ENCODE assay signal across 25 cellular contexts in genomic region chr4:41205854-41206460, GRCh38. TPM values are rescaled to one million over a fixed set of nuclear protein-coding genes. Genes with fewer than 3 reads are reported as not detected.
A peak's percentile ranks its signal among the peaks of the same experiment; 100 is the strongest.
DNase-seq lines count a peak whose midpoint lies in the region; ATAC-seq, FAIRE-seq and TF ChIP-seq lines count a peak whose summit lies in the region.
"Had no signal": no experiment of that assay in that cellular context is flagged by ENCODE, and none has a peak within 500 bp of the region (broad histone marks: within the 10 kb centered on the region; RNA-seq: fewer than 3 reads in every experiment).

No MANE protein-coding gene starts in this region.

- H4K20me1 ChIP-seq in HCT116 (ENCODE audit: insufficient read depth) = peaks cover 3% of the 10 kb centered on the region; the same call in 1 of the 2 replicates
- peaks cover 39% of the 10 kb centered on the region for H4K20me1 ChIP-seq in astrocyte (ENCODE audit: insufficient read depth, low read length)

- H3K4me2 ChIP-seq in HCT116 (ENCODE audit: low read length) (peak overlapping the region; percentile 68), astrocyte (ENCODE audit: low read length) (peak overlapping the region; percentile 10)

- H3K79me2 ChIP-seq in HCT116 (ENCODE audit: insufficient read depth, low read length) (peaks cover 100% of the 10 kb centered on the region), astrocyte (ENCODE audit: insufficient read depth, low read length) (peaks cover 100% of the 10 kb centered on the region)

- intact Hi-C loops in HCT116 (cut with micrococcal nuclease) = no loop called here

- H3K9me3 Mint-ChIP-seq in astrocyte (ENCODE audit: unreplicated experiment) = no peaks in the 10 kb centered on the region
- no peaks in the 10 kb centered on the region for H3K9me3 Mint-ChIP-seq in nephron
- H3K9me3 Mint-ChIP-seq: activated naive CD4-positive, alpha-beta T cell treated with anti-CD3 and anti-CD28 coated beads, Interleukin-2, amount 10 ng/mL, durations not matched to agents 7 days and 5 days; activated T-helper 1 cell treated with anti-CD3 and anti-CD28 coated beads, Interleukin-12 subunit alpha, Interleukin-12 subunit beta, Interleukin-2, Interleukin-4 antibody, amounts not matched to agents 30 ng/mL and 10 ng/mL and 1 ng/mL, durations not matched to agents 14 hours and 24 hours and 36 hours; memory B cell; stimulated activated memory B cell treated with anti-CD40 and anti-IgM and Interleukin-4, amounts not matched to agents 10 μg/mL and 1 μg/mL and 100 μg/mL, for 72 hours; T-helper 2 cell treated with Interferon-gamma antibody and Interleukin-4, amounts not matched to agents 5 μg/mL and 100 μg/mL, for 36 hours had no signal

- H3K36me3 Mint-ChIP-seq in astrocyte (ENCODE audit: low read depth, unreplicated experiment) = peaks cover 7% of the 10 kb centered on the region
- no peaks in the 10 kb centered on the region for H3K36me3 Mint-ChIP-seq in nephron (ENCODE audit: low read depth)
- H3K36me3 Mint-ChIP-seq: activated naive CD4-positive, alpha-beta T cell treated with anti-CD3 and anti-CD28 coated beads, Interleukin-2, amount 10 ng/mL, durations not matched to agents 7 days and 5 days; memory B cell; naive B cell; stimulated activated memory B cell treated with anti-CD40 and anti-IgM and Interleukin-4, amounts not matched to agents 10 μg/mL and 1 μg/mL and 100 μg/mL, for 72 hours had no signal

- peaks cover 85% of the 10 kb centered on the region for H3K4me1 Mint-ChIP-seq in astrocyte (ENCODE audit: low read depth, unreplicated experiment)
- H3K4me1 Mint-ChIP-seq in nephron = peaks cover 69% of the 10 kb centered on the region
- H3K4me1 Mint-ChIP-seq: activated naive CD4-positive, alpha-beta T cell treated with anti-CD3 and anti-CD28 coated beads, Interleukin-2, amount 10 ng/mL, durations not matched to agents 7 days and 5 days; memory B cell; naive B cell; stimulated activated memory B cell treated with anti-CD40 and anti-IgM and Interleukin-4, amounts not matched to agents 10 μg/mL and 1 μg/mL and 100 μg/mL, for 72 hours had no signal

- no peak overlapping the region for H3K4me3 ChIP-seq in AG04450 (ENCODE audit: low read depth, low read length)
- no peak overlapping the region for H3K4me3 ChIP-seq in HCT116 (replicated peaks in 1 of 2; ENCODE audit: low read depth in 1 of 2, low read length in 2 of 2)
- H3K4me3 ChIP-seq in astrocyte (ENCODE audit: insufficient read depth, low read depth, low read length) = no peak overlapping the region
- H3K4me3 ChIP-seq: spleen had no signal

- H3K27me3 Mint-ChIP-seq in astrocyte (ENCODE audit: low read depth, unreplicated experiment) (no peaks in the 10 kb centered on the region), nephron (ENCODE audit: low read depth) (no peaks in the 10 kb centered on the region)

- ATAC-seq in HCT116 (no peak), HG02763 (IDR thresholded peaks at IDR 0.05; ENCODE audit: unreplicated experiment) (no peak), GM19328 (IDR thresholded peaks at IDR 0.05; ENCODE audit: unreplicated experiment) (no peak)
- ATAC-seq: stimulated activated memory B cell treated with anti-CD40 and anti-IgM and Interleukin-4, amounts not matched to agents 10 μg/mL and 1 μg/mL and 100 μg/mL, for 72 hours had no signal

- H3K27ac Mint-ChIP-seq in astrocyte (ENCODE audit: unreplicated experiment) (peak overlapping the region; percentile 82), nephron (peak overlapping the region; percentile 6 to 49 (median 14))
- H3K27ac Mint-ChIP-seq: activated naive CD4-positive, alpha-beta T cell treated with anti-CD3 and anti-CD28 coated beads, Interleukin-2, amount 10 ng/mL, durations not matched to agents 7 days and 5 days; activated T-helper 1 cell treated with anti-CD3 and anti-CD28 coated beads, Interleukin-12 subunit alpha, Interleukin-12 subunit beta, Interleukin-2, Interleukin-4 antibody, amounts not matched to agents 30 ng/mL and 10 ng/mL and 1 ng/mL, durations not matched to agents 14 hours and 24 hours and 36 hours; memory B cell; naive B cell; stimulated activated memory B cell treated with anti-CD40 and anti-IgM and Interleukin-4, amounts not matched to agents 10 μg/mL and 1 μg/mL and 100 μg/mL, for 72 hours; T-helper 2 cell treated with Interferon-gamma antibody and Interleukin-4, amounts not matched to agents 5 μg/mL and 100 μg/mL, for 36 hours had no signal

- CTCF ChIA-PET in AG04450 (lab: Charles Lee) (interaction anchor here (1.5 kb wide), 1 partner anchor 8 kb away, joined by 12 read pairs; the partner anchor contains the start of gene APBB2), HCT116 (lab: Charles Lee) (interaction anchor here (0.5 to 2.1 kb wide), 5 partner anchors 8 to 281 kb away, joined by 3 to 16 read pairs (median 6); partner anchors contain the start of gene APBB2)

- H3K9me3 ChIP-seq in AG04450 (ENCODE audit: control insufficient read depth, insufficient read depth, low read length) = peaks cover 5% of the 10 kb centered on the region; the same call in 1 of the 2 replicates
- no peaks in the 10 kb centered on the region for H3K9me3 ChIP-seq in HCT116 (ENCODE audit: control insufficient read depth in 1 of 2, insufficient read depth in 1 of 2, low read depth in 1 of 2, low read length in 2 of 2)
- no peaks in the 10 kb centered on the region for H3K9me3 ChIP-seq in astrocyte (ENCODE audit: insufficient read depth, low read depth, low read length)
- H3K9me3 ChIP-seq: spleen had no signal

- H3K9me2 ChIP-seq in HCT116 (ENCODE audit: insufficient read depth) = no peaks in the 10 kb centered on the region

- no peak for TF ChIP-seq POLR2A in HCT116 (IDR thresholded peaks at IDR 0.05; ENCODE audit: borderline replicate concordance, extremely low read depth, insufficient read depth, insufficient read length)

- DNase-seq in AG04450 (ENCODE audit: low read depth, low spot score) (no peak), HCT116 (ENCODE audit: low read depth, low spot score) (no peak), astrocyte (ENCODE audit: low read depth) (no peak), GM19239 (ENCODE audit: insufficient read length, low spot score) (no peak), NCI-H2107 treated with DMSO at 0.1 percent for 48 hours (lab: John Stamatoyannopoulos, UW; ENCODE audit: unreplicated experiment) (no peak)
- DNase-seq: activated CD4-positive, alpha-beta T cell treated with anti-CD3 and anti-CD28 coated beads, Interleukin-2, amount 50 U/mL, for 1 hour; activated naive CD4-positive, alpha-beta T cell treated with anti-CD3 and anti-CD28 coated beads, Interleukin-2, amount 10 ng/mL, durations not matched to agents 7 days and 5 days; amniotic stem cell; DND-41; kidney glomerular epithelial cell; naive B cell; NCI-H1694; NCI-H526 treated with DMSO at 0.1 percent for 48 hours; occipital lobe; spleen; stimulated activated CD4-positive, alpha-beta T cell treated with anti-CD3 and anti-CD28 coated beads, Interleukin-4, amount 100 ng/mL, for 1 hour; WERI-Rb-1 had no signal

- H3K4me1 ChIP-seq in HCT116 (ENCODE audit: control insufficient read depth in 1 of 2, insufficient read depth in 2 of 2, low read length in 2 of 2) (peaks cover 54 to 73% of the 10 kb centered on the region in 2 experiments), astrocyte (ENCODE audit: insufficient read depth, low read length) (peaks cover 47% of the 10 kb centered on the region)

- BruUV-seq in HCT116 (replicated peaks; lab: Mats Ljungman, UMichigan) = no TSS peak

- TF ChIP-seq CTCF in AG04450 (IDR thresholded peaks at IDR 0.05; ENCODE audit: low read depth, low read length) (no peak), HCT116 (IDR thresholded peaks at IDR 0.05 in 2 of 3, conservative IDR thresholded peaks at IDR 0.05 in 1 of 3; ENCODE audit: borderline replicate concordance in 1 of 3, insufficient read depth in 1 of 3, low read depth in 2 of 3, low read length in 2 of 3) (no peak), astrocyte (IDR thresholded peaks at IDR 0.05; ENCODE audit: insufficient read depth, low read depth, low read length) (no peak), nephron (IDR thresholded peaks at IDR 0.05; ENCODE audit: unreplicated experiment in 3 of 3) (no peak)

- peak overlapping the region; percentile 36; the same call in 1 of the 2 replicates for H3K9ac ChIP-seq in HCT116 (ENCODE audit: low read length)
- no peak overlapping the region for H3K9ac ChIP-seq in astrocyte (ENCODE audit: low read length)

- FAIRE-seq in astrocyte (lab: Jason Lieb, UNC) = peak; percentile 49
- FAIRE-seq in GM19239 (lab: Jason Lieb, UNC) = no peak

- H3K4me3 Mint-ChIP-seq in astrocyte (ENCODE audit: unreplicated experiment) (peak overlapping the region; percentile 43), nephron (no peak overlapping the region)
- H3K4me3 Mint-ChIP-seq: activated naive CD4-positive, alpha-beta T cell treated with anti-CD3 and anti-CD28 coated beads, Interleukin-2, amount 10 ng/mL, durations not matched to agents 7 days and 5 days; activated T-helper 1 cell treated with anti-CD3 and anti-CD28 coated beads, Interleukin-12 subunit alpha, Interleukin-12 subunit beta, Interleukin-2, Interleukin-4 antibody, amounts not matched to agents 30 ng/mL and 10 ng/mL and 1 ng/mL, durations not matched to agents 14 hours and 24 hours and 36 hours; memory B cell; naive B cell; stimulated activated memory B cell treated with anti-CD40 and anti-IgM and Interleukin-4, amounts not matched to agents 10 μg/mL and 1 μg/mL and 100 μg/mL, for 72 hours; T-helper 2 cell treated with Interferon-gamma antibody and Interleukin-4, amounts not matched to agents 5 μg/mL and 100 μg/mL, for 36 hours had no signal

- no peaks in the 10 kb centered on the region for H3K27me3 ChIP-seq in AG04450 (ENCODE audit: control insufficient read depth, insufficient read depth, low read length)
- H3K27me3 ChIP-seq in HCT116 (ENCODE audit: insufficient read depth, low read length) = no peaks in the 10 kb centered on the region
- H3K27me3 ChIP-seq in astrocyte (ENCODE audit: insufficient read depth, low read length) = no peaks in the 10 kb centered on the region

- POLR2A ChIA-PET in AG04450 (lab: Yijun Ruan, JAX) = no interaction called here
- POLR2A ChIA-PET in HCT116 (lab: Charles Lee) = interaction anchor here (1.9 to 2.4 kb wide), 3 partner anchors 8 to 46 kb away, joined by 6 to 10 read pairs (median 7); partner anchors contain the start of gene APBB2

- H2AFZ ChIP-seq in HCT116 (ENCODE audit: low read depth, low read length, poor library complexity, severe bottlenecking) (no peak overlapping the region), astrocyte (ENCODE audit: low read depth, low read length) (no peak overlapping the region)

- H3K36me3 ChIP-seq in HCT116 (ENCODE audit: control insufficient read depth in 1 of 2, insufficient read depth in 2 of 2, low read length in 2 of 2) (no peaks in the 10 kb centered on the region), astrocyte (ENCODE audit: insufficient read depth, low read length) (no peaks in the 10 kb centered on the region)
- H3K36me3 ChIP-seq: spleen, WERI-Rb-1 had no signal

- RAD21 ChIA-PET in HCT116 (lab: Charles Lee; ENCODE audit: low non-redundant PET in 1 of 2, low total read pairs in 2 of 2, uncharacterized antibody in 2 of 2, unreplicated experiment in 2 of 2) = interaction anchor here in 1 of 2 experiments (1.1 kb wide), 1 partner anchor 8 kb away, joined by 4 read pairs; the partner anchor contains the start of gene APBB2

- H3K27ac ChIP-seq in AG04450 (ENCODE audit: low read depth, low read length) (peak overlapping the region; percentile 11), HCT116 (ENCODE audit: low read depth, low read length) (peak overlapping the region; percentile 56; the same call in 1 of the 2 replicates), astrocyte (ENCODE audit: low read depth, low read length) (no peak overlapping the region)
- H3K27ac ChIP-seq: C4-2B, WERI-Rb-1 had no signal

- no peak for TF ChIP-seq RAD21 in HCT116 (IDR thresholded peaks at IDR 0.05; ENCODE audit: low read depth)

RNA-seq across cellular contexts. Expression of gene APBB2, which starts 8.4 kb away (rescaled TPM):
- polyA plus RNA-seq in AG04450 (2011; rRNA removed) = 52.7 and 52.8 TPM in 2 replicates
- 98.4 and 128 TPM in 2 replicates for polyA minus RNA-seq in AG04450 (2011; rRNA and poly(A)+ RNA removed)
- 72.5 TPM for total RNA-seq in HCT116 (2021; ENCODE audit: unreplicated experiment)
- polyA plus RNA-seq in HCT116 (2012) = 33.6 and 40.7 TPM in 2 replicates
- total RNA-seq in astrocyte = 172 and 173 TPM in 2 replicates

RNA-seq across cellular contexts. Expression of gene UCHL1, which starts 50.8 kb away (rescaled TPM):
- polyA plus RNA-seq in AG04450 (2011; rRNA removed) = 1,755 and 1,872 TPM in 2 replicates
- 399 and 407 TPM in 2 replicates for polyA minus RNA-seq in AG04450 (2011; rRNA and poly(A)+ RNA removed)
- total RNA-seq in HCT116 (2021; ENCODE audit: unreplicated experiment) (0.54 TPM), astrocyte (1,149 and 1,154 TPM in 2 replicates)
- polyA plus RNA-seq in HCT116 (2012) = not detected in 2 replicates

Comparison
In these comparisons a context has a peak if more than half of its experiments do, and no peak if none do; other contexts are left out.
1. RNA of gene UCHL1, which starts 50.8 kb away (total RNA-seq): 1,149 to 1,154 TPM in astrocyte; 0.54 TPM in HCT116 (single experiment); every median in the first group is over 100 times any median in the second.